8 cellular contexts compared by ENCODE assay signal in genomic region chr12:8242881-8243681, GRCh38. TPM values are rescaled to one million over a fixed set of nuclear protein-coding genes. Genes with fewer than 3 reads are reported as not detected.
DNase-seq lines count a peak whose midpoint lies in the region; ATAC-seq and TF ChIP-seq lines count a peak whose summit lies in the region.
"Not testable (repeated sequence)": the region's sequence is repeated elsewhere in the genome, so short reads cannot be mapped to it uniquely, and the experiment has no call there.

No MANE protein-coding gene starts in this region.

- not testable (repeated sequence) for H3K23ac ChIP-seq in neuronal stem cell (ENCODE audit: low read depth, low read length, poor library complexity)

- not testable (repeated sequence) for H2BK12ac ChIP-seq in neuronal stem cell (ENCODE audit: low read length)

- H4K8ac ChIP-seq in neuronal stem cell (ENCODE audit: low read depth, low read length): not testable (repeated sequence)

- peak overlapping the region; percentile 99 for H3K27ac Mint-ChIP-seq in HFFc6
- H3K27ac Mint-ChIP-seq in activated naive CD4-positive, alpha-beta T cell treated with anti-CD3 and anti-CD28 coated beads, Interleukin-2, amount 50 U/mL, for 24 hours: peak overlapping the region; percentile 97

- not testable (repeated sequence) for H2AK5ac ChIP-seq in neuronal stem cell (ENCODE audit: low read depth, low read length)

- TF ChIP-seq CTCF in HFFc6 (IDR thresholded peaks at IDR 0.05); gastroesophageal sphincter (IDR thresholded peaks at IDR 0.05); stomach (IDR thresholded peaks at IDR 0.05): not testable (repeated sequence)

- DNase-seq in G401 (ENCODE audit: low spot score) (peak; percentile 95), HFFc6 (peak; percentile 99), NCI-H1092 treated with DMSO at 0.1 percent for 48 hours (lab: John Stamatoyannopoulos, UW) (peak; percentile 81), SKM-1 (lab: John Stamatoyannopoulos, UW; ENCODE audit: unreplicated experiment) (peak; percentile 33), neuronal stem cell (ENCODE audit: low spot score) (peak; percentile 97), stomach (peak; percentile 99)

- intact Hi-C loops in stomach (cut with DNase I; ENCODE audit: low total_unique reads): not testable (repeated sequence)

- H3K9ac ChIP-seq in neuronal stem cell (ENCODE audit: low read depth, low read length, poor library complexity): peak overlapping the region; percentile 44

- TF ChIP-seq POLR2A in gastroesophageal sphincter (IDR thresholded peaks at IDR 0.05); stomach (IDR thresholded peaks at IDR 0.05): not testable (repeated sequence)

- H3K27ac ChIP-seq in gastroesophageal sphincter (peak overlapping the region; percentile 75 to 95 (median 90)), neuronal stem cell (replicated peaks; ENCODE audit: low read length) (peak overlapping the region; percentile 74), stomach (peak overlapping the region; percentile 79 to 92 (median 89))

- H3K79me1 ChIP-seq in neuronal stem cell (ENCODE audit: low read depth, low read length): not testable (repeated sequence)

- not testable (repeated sequence) for H3K27me3 Mint-ChIP-seq in HFFc6 (ENCODE audit: insufficient read depth); activated naive CD4-positive, alpha-beta T cell treated with anti-CD3 and anti-CD28 coated beads, Interleukin-2, amount 50 U/mL, for 24 hours

- not testable (repeated sequence) for H3K27me3 ChIP-seq in gastroesophageal sphincter; neuronal stem cell (ENCODE audit: control insufficient read depth in 3 of 3, insufficient read depth in 3 of 3, low read depth in 1 of 3, low read length in 3 of 3); stomach

- not testable (repeated sequence) for H3K4ac ChIP-seq in neuronal stem cell (ENCODE audit: low read length)

- not testable (repeated sequence) for H3K36me3 ChIP-seq in gastroesophageal sphincter; neuronal stem cell (replicated peaks in 1 of 2; ENCODE audit: control insufficient read depth in 2 of 2, insufficient read depth in 2 of 2, low read length in 2 of 2); stomach

- H3K4me3 Mint-ChIP-seq in HFFc6: peak overlapping the region; percentile 95
- H3K4me3 Mint-ChIP-seq in activated naive CD4-positive, alpha-beta T cell treated with anti-CD3 and anti-CD28 coated beads, Interleukin-2, amount 50 U/mL, for 24 hours: peak overlapping the region; percentile 96

- TF ChIP-seq EP300 in gastroesophageal sphincter (IDR thresholded peaks at IDR 0.05); stomach (IDR thresholded peaks at IDR 0.05): not testable (repeated sequence)

- not testable (repeated sequence) for H2BK5ac ChIP-seq in neuronal stem cell (ENCODE audit: low read length)

- H4K91ac ChIP-seq in neuronal stem cell (ENCODE audit: low read depth, low read length, poor library complexity): not testable (repeated sequence)

- H2BK120ac ChIP-seq in neuronal stem cell (ENCODE audit: low read depth, low read length): not testable (repeated sequence)

- in situ Hi-C loops in G401 (cut with HindIII; ENCODE audit: low sequenced_read_pairs): not testable (repeated sequence)

- peak overlapping the region; percentile 88 to 98 for H3K4me3 ChIP-seq in gastroesophageal sphincter
- peak overlapping the region; percentile 75 to 90 for H3K4me3 ChIP-seq in neuronal stem cell (ENCODE audit: low read length in 2 of 2)
- peak overlapping the region; percentile 72 to 89 (median 82) for H3K4me3 ChIP-seq in stomach

- H3K9me3 ChIP-seq in gastroesophageal sphincter; neuronal stem cell (replicated peaks in 1 of 2; ENCODE audit: control insufficient read depth in 2 of 2, insufficient read depth in 1 of 2, low read depth in 1 of 2, low read length in 2 of 2); stomach: not testable (repeated sequence)

- not testable (repeated sequence) for H3K9me3 Mint-ChIP-seq in HFFc6; activated naive CD4-positive, alpha-beta T cell treated with anti-CD3 and anti-CD28 coated beads, Interleukin-2, amount 50 U/mL, for 24 hours

- H3K4me1 ChIP-seq in gastroesophageal sphincter (peaks cover 0 to 14% (median 4%) of the 10 kb centered on the region in 3 donors), stomach (peaks cover 0 to 11% (median 7%) of the 10 kb centered on the region in 4 donors)
- not testable (repeated sequence) for H3K4me1 ChIP-seq in neuronal stem cell (ENCODE audit: control insufficient read depth in 2 of 2, insufficient read depth in 1 of 2, low read depth in 1 of 2, low read length in 2 of 2)

- H3K36me3 Mint-ChIP-seq in HFFc6 (ENCODE audit: low read depth); activated naive CD4-positive, alpha-beta T cell treated with anti-CD3 and anti-CD28 coated beads, Interleukin-2, amount 50 U/mL, for 24 hours: not testable (repeated sequence)

- peaks cover 39% of the 10 kb centered on the region for H3K4me1 Mint-ChIP-seq in HFFc6 (ENCODE audit: low read depth)
- peaks cover 19% of the 10 kb centered on the region for H3K4me1 Mint-ChIP-seq in activated naive CD4-positive, alpha-beta T cell treated with anti-CD3 and anti-CD28 coated beads, Interleukin-2, amount 50 U/mL, for 24 hours

- 0 to 2% methylated on average over 8 to 10 of the region's 56 CpGs for WGBS in gastroesophageal sphincter (ENCODE audit: low coverage in 1 of 2), 2 donors
- WGBS in neuronal stem cell (ENCODE audit: extremely low coverage in 2 of 2, insufficient read length in 2 of 2, insufficient replicate concordance in 1 of 2), 2 donors: no CpG with 5 or more reads among the region's 56 CpGs
- WGBS in stomach, 5 donors: 0 to 1% (median 1%) methylated on average over 44 to 56 of the region's 56 CpGs

- not testable (repeated sequence) for H2BK15ac ChIP-seq in neuronal stem cell (ENCODE audit: low read length)

- peak; percentile 100 for ATAC-seq in gastroesophageal sphincter

- peak overlapping the region; percentile 85 for H3K18ac ChIP-seq in neuronal stem cell (ENCODE audit: low read length)

- not testable (repeated sequence) for H3K14ac ChIP-seq in neuronal stem cell (ENCODE audit: low read length)

- H2AFZ ChIP-seq in neuronal stem cell (ENCODE audit: low read length): peak overlapping the region; percentile 96

- H3K4me2 ChIP-seq in neuronal stem cell (ENCODE audit: insufficient read depth, low read length, poor library complexity, severe bottlenecking): peak overlapping the region; percentile 60

RNA-seq across cellular contexts. Expression of gene FAM90A1, which starts 15.7 kb away (rescaled TPM):
- total RNA-seq in G401 (2014; rRNA removed; shearing (Covaris generic)): not detected in 2 replicates
- total RNA-seq in HFFc6 (2021; fragmentation: NEBNext Ultra II Directional; extraction: Animal tissue kit (Norgen Biotek cat#: 25700)): under 1 TPM in 4 of 6 experiments, not detected in 2; 0.25 to 0.66 (median 0.31) TPM
- not detected for total RNA-seq in gastroesophageal sphincter
- 0.29 TPM for polyA plus RNA-seq in neuronal stem cell (2013, experiment 1 of 2)
- 0.30 TPM for polyA plus RNA-seq in neuronal stem cell (2013, experiment 2 of 2)
- under 1 TPM in 1 of 5 donors, not detected in 4; 0.89 TPM for total RNA-seq in stomach
- under 1 TPM in 1 of 3 donors, not detected in 2; 0.45 TPM for polyA plus RNA-seq in stomach

Comparison
In these comparisons a context has a peak if more than half of its experiments do, and no peak if none do; other contexts are left out.
1. Peak in every context shown above with its lines: DNase-seq, ATAC-seq, H3K4me3 ChIP-seq and H3K27ac ChIP-seq.
2. DNase-seq: peak in every context shown above with its lines; median percentile 99 in HFFc6; 99 in stomach; 97 in neuronal stem cell; 95 in G401; 81 in NCI-H1092 treated with DMSO at 0.1 percent for 48 hours; 33 in SKM-1.